1 cellular context compared by ENCODE assay signal in the genomic region with DNA sequence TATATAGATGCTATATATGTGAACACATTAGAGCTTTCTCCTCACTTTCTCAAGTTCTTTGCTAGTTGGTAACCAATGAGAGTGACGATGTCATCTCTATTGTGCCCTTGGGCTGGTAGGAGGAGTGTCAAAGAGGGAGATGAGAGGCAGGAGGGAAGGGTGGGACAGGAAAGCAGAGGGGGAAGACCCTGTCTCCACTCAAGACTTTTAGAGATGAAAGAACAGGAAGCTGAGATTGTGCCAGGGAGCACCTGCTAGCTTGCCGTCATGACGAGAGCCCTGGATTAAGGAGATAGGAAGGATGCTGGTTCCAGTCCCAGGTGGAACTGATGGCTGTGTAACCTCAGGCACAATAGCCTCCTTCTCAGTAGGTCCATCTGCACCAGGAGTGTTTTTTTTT.
TF ChIP-seq lines count a peak whose summit lies in the region.

No MANE protein-coding gene starts in this region.

TF ChIP-seq in HEK293, 187 proteins besides CTCF, POLR2A, EP300 and RAD21 (continued from another document):
- TF ChIP-seq, protein P1, sequence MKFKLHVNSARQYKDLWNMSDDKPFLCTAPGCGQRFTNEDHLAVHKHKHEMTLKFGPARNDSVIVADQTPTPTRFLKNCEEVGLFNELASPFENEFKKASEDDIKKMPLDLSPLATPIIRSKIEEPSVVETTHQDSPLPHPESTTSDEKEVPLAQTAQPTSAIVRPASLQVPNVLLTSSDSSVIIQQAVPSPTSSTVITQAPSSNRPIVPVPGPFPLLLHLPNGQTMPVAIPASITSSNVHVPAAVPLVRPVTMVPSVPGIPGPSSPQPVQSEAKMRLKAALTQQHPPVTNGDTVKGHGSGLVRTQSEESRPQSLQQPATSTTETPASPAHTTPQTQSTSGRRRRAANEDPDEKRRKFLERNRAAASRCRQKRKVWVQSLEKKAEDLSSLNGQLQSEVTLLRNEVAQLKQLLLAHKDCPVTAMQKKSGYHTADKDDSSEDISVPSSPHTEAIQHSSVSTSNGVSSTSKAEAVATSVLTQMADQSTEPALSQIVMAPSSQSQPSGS (tag by site-specific recombination; IDR thresholded peaks at IDR 0.05; ENCODE audit: low read depth): peak; percentile 65
- TF ChIP-seq PRDM1 (tag by site-specific recombination; IDR thresholded peaks at IDR 0.05) (peak; percentile 70), ZNF585B (tag by site-specific recombination; IDR thresholded peaks at IDR 0.05) (no peak), ZNF76 (tag by site-specific recombination; IDR thresholded peaks at IDR 0.05; ENCODE audit: borderline replicate concordance, low read depth) (no peak), ZXDB (tag by site-specific recombination; IDR thresholded peaks at IDR 0.05) (no peak), ZNF24 (tag by site-specific recombination; IDR thresholded peaks at IDR 0.05) (no peak), ZBTB7A (tag by site-specific recombination; IDR thresholded peaks at IDR 0.05; ENCODE audit: low read depth) (no peak), ZNF514 (tag by site-specific recombination; IDR thresholded peaks at IDR 0.05) (no peak)
- TF ChIP-seq, protein P2, sequence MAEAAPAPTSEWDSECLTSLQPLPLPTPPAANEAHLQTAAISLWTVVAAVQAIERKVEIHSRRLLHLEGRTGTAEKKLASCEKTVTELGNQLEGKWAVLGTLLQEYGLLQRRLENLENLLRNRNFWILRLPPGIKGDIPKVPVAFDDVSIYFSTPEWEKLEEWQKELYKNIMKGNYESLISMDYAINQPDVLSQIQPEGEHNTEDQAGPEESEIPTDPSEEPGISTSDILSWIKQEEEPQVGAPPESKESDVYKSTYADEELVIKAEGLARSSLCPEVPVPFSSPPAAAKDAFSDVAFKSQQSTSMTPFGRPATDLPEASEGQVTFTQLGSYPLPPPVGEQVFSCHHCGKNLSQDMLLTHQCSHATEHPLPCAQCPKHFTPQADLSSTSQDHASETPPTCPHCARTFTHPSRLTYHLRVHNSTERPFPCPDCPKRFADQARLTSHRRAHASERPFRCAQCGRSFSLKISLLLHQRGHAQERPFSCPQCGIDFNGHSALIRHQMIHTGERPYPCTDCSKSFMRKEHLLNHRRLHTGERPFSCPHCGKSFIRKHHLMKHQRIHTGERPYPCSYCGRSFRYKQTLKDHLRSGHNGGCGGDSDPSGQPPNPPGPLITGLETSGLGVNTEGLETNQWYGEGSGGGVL (tag by site-specific recombination; IDR thresholded peaks at IDR 0.05): peak; percentile 68; the same call in 1 of the 2 replicates
- TF ChIP-seq, protein P3, sequence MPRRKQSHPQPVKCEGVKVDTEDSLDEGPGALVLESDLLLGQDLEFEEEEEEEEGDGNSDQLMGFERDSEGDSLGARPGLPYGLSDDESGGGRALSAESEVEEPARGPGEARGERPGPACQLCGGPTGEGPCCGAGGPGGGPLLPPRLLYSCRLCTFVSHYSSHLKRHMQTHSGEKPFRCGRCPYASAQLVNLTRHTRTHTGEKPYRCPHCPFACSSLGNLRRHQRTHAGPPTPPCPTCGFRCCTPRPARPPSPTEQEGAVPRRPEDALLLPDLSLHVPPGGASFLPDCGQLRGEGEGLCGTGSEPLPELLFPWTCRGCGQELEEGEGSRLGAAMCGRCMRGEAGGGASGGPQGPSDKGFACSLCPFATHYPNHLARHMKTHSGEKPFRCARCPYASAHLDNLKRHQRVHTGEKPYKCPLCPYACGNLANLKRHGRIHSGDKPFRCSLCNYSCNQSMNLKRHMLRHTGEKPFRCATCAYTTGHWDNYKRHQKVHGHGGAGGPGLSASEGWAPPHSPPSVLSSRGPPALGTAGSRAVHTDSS (tag by site-specific recombination; IDR thresholded peaks at IDR 0.05): no peak
